ENCODE assay signal across 15 cellular contexts in the genomic region with DNA sequence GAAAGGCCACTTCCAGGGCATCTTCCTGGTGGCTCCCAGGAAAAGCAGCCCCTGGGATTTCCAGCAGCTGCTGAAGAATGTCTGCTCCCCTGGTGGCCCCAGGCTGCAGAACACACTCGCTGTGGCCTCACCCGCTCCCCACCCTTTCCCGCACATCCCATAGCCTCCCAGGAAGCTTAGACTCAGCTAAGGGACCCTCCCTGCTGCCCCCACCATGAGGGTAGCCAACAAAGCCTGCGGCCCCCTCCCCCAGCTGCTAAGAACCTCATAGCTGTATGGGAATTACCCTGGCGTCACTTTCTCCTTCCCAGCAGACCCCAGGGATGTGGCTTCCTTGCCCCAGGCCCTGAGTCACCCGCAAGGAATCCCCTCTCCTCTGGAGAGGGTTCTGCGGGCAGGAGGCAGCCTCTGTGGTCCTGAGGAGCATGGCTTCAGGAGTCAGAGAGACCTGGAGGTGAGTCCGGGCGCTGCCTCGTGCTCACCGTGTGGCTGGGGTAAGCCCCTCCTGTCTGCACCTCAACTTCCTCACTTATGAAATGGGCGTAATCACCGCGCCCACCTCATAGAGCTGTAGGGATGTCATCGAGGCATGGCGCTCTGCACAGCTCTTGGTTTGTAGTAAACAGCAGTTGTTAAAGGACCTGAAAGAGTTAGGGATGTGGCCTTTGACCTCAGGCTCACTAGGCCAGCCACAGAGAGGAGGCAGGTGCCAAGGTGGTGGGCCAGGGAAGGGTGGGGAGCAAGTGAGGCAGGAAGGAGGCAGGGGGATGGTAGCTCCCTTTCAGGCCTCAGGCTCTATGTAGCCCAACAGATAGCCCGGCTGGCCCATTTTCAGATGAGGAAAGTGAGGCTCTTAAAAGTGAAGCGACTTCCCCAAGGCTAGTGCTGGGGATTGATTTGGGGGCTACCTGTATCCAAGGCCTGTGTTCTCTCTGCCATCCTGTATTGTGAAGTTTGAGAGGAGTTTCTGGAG.
DNase-seq lines count a peak whose midpoint lies in the region; ATAC-seq and TF ChIP-seq lines count a peak whose summit lies in the region.
"Had no signal": no experiment of that assay in that cellular context is flagged by ENCODE, and none has a peak within 500 bp of the region (broad histone marks: within the 10 kb centered on the region; RNA-seq: fewer than 3 reads in every experiment).

No MANE protein-coding gene starts in this region.

- DNase-seq in HT1080 (ENCODE audit: low read depth) (peak; percentile 61), chondrocyte (ENCODE audit: low spot score) (no peak), mesendoderm (peak; percentile 87)
- DNase-seq in stimulated activated naive CD4-positive, alpha-beta T cell treated with Interleukin-2 at 50 U/mL for 16 hours (lab: John Stamatoyannopoulos, UW) = no peak
- DNase-seq: activated CD4-positive, alpha-beta T cell treated with anti-CD3 and anti-CD28 coated beads, Interleukin-2, amount 10 ng/mL, durations not matched to agents 7 days and 5 days; activated effector memory CD4-positive, alpha-beta T cell treated with Interleukin-2 at 50 U/mL for 16 hours; central memory CD4-positive, alpha-beta T cell; HFFc6; NCI-H2029 treated with DMSO at 0.1 percent for 48 hours had no signal

- H3K27me3 Mint-ChIP-seq in chondrocyte (ENCODE audit: low read depth) = no peaks in the 10 kb centered on the region

- no peak overlapping the region for H3K4me2 ChIP-seq in mesendoderm (ENCODE audit: low read length)
- H3K4me2 ChIP-seq: BLaER1, KMS-11 had no signal

- H3K27ac Mint-ChIP-seq in chondrocyte (ENCODE audit: unreplicated experiment) = peak overlapping the region; percentile 89
- H3K27ac Mint-ChIP-seq: activated CD4-positive, alpha-beta T cell treated with anti-CD3 and anti-CD28 coated beads, Interleukin-2, amount 10 ng/mL, durations not matched to agents 7 days and 5 days; HFFc6 had no signal

- no peak overlapping the region for H2AFZ ChIP-seq in ACC112 (ENCODE audit: low read length, unreplicated experiment)

- no peak overlapping the region for H3K4me3 ChIP-seq in ACC112 (ENCODE audit: low read depth, low read length)
- no peak overlapping the region for H3K4me3 ChIP-seq in mesendoderm (ENCODE audit: low read length)
- H3K4me3 ChIP-seq: BLaER1 had no signal

- H3K23ac ChIP-seq in mesendoderm (ENCODE audit: low read length) = no peak overlapping the region

- ATAC-seq in HG03159 (IDR thresholded peaks at IDR 0.05; ENCODE audit: unreplicated experiment) (no peak), HG03097 (IDR thresholded peaks at IDR 0.05; ENCODE audit: low FRiP score, unreplicated experiment) (no peak), GM21526 (IDR thresholded peaks at IDR 0.05; ENCODE audit: low FRiP score, unreplicated experiment) (no peak)

- H2BK5ac ChIP-seq in mesendoderm (ENCODE audit: low read length) = no peak overlapping the region

- no peak overlapping the region for H2BK120ac ChIP-seq in mesendoderm (ENCODE audit: low read depth, low read length)

- no peak overlapping the region for H2BK15ac ChIP-seq in mesendoderm (replicated peaks; ENCODE audit: low read depth)

- no peak overlapping the region for H3K18ac ChIP-seq in mesendoderm (ENCODE audit: low read length)

- H4K8ac ChIP-seq in mesendoderm (ENCODE audit: low read depth, low read length) = no peak overlapping the region

- no peak overlapping the region for H3K4ac ChIP-seq in mesendoderm (ENCODE audit: low read depth, low read length)

- H3K9me3 Mint-ChIP-seq in chondrocyte (ENCODE audit: low read depth) = peaks cover 4% of the 10 kb centered on the region
- H3K9me3 Mint-ChIP-seq: activated CD4-positive, alpha-beta T cell treated with anti-CD3 and anti-CD28 coated beads, Interleukin-2, amount 10 ng/mL, durations not matched to agents 7 days and 5 days; HFFc6 had no signal

- H3K4me1 Mint-ChIP-seq in chondrocyte (ENCODE audit: low read depth) = peaks cover 33% of the 10 kb centered on the region

- WGBS in mesendoderm (ENCODE audit: extremely low coverage, insufficient coverage, low lambda C conversion rate) = no CpG with 5 or more reads among the region's 18 CpGs

- H3K79me1 ChIP-seq in mesendoderm (ENCODE audit: low read length) = no peaks in the 10 kb centered on the region

- no peak overlapping the region for H4K5ac ChIP-seq in mesendoderm (ENCODE audit: low read length)

- H3K36me3 ChIP-seq in ACC112 (ENCODE audit: insufficient read depth, low read length) = no peaks in the 10 kb centered on the region
- no peaks in the 10 kb centered on the region for H3K36me3 ChIP-seq in mesendoderm (ENCODE audit: control insufficient read depth, insufficient read depth, low read length)
- H3K36me3 ChIP-seq: BLaER1 had no signal

- H3K27ac ChIP-seq in ACC112 (ENCODE audit: low read depth, low read length) = peak overlapping the region; percentile 38; the same call in 1 of the 2 replicates
- H3K27ac ChIP-seq in mesendoderm (ENCODE audit: low read depth, low read length) = no peak overlapping the region
- H3K27ac ChIP-seq: BLaER1, KMS-11 had no signal

- no peak overlapping the region for H3K4me3 Mint-ChIP-seq in chondrocyte (ENCODE audit: unreplicated experiment)
- H3K4me3 Mint-ChIP-seq: activated CD4-positive, alpha-beta T cell treated with anti-CD3 and anti-CD28 coated beads, Interleukin-2, amount 10 ng/mL, durations not matched to agents 7 days and 5 days; HFFc6 had no signal

- peaks cover 27% of the 10 kb centered on the region for H3K4me1 ChIP-seq in ACC112 (ENCODE audit: control insufficient read depth, insufficient read depth, low read length, unreplicated experiment)
- no peaks in the 10 kb centered on the region for H3K4me1 ChIP-seq in mesendoderm (ENCODE audit: control insufficient read depth, low read depth, low read length)

- H3K9ac ChIP-seq in mesendoderm (ENCODE audit: low read length) = no peak overlapping the region
- H3K9ac ChIP-seq: BLaER1, KMS-11 had no signal

- no peak overlapping the region for H3K56ac ChIP-seq in mesendoderm (ENCODE audit: low read length)

- H2AK5ac ChIP-seq in mesendoderm (ENCODE audit: low read length) = no peak overlapping the region

- TF ChIP-seq CTCF in chondrocyte (IDR thresholded peaks at IDR 0.05) = no peak

- H3K36me3 Mint-ChIP-seq in chondrocyte (ENCODE audit: low read depth) = no peaks in the 10 kb centered on the region

- no peaks in the 10 kb centered on the region for H3K79me2 ChIP-seq in ACC112 (ENCODE audit: control insufficient read depth, insufficient read depth, low read length, unreplicated experiment)
- no peaks in the 10 kb centered on the region for H3K79me2 ChIP-seq in mesendoderm (ENCODE audit: control insufficient read depth, insufficient read depth, low read length)

- H3K27me3 ChIP-seq in ACC112 (ENCODE audit: insufficient read depth, low read length) = no peaks in the 10 kb centered on the region
- H3K27me3 ChIP-seq in mesendoderm (ENCODE audit: insufficient read depth, low read length, poor library complexity) = no peaks in the 10 kb centered on the region

Comparison
In these comparisons a context has a peak if more than half of its experiments do, and no peak if none do; other contexts are left out.
1. DNase-seq: peak in HT1080 (single experiment) and mesendoderm (single experiment); none in chondrocyte (single experiment) and stimulated activated naive CD4-positive, alpha-beta T cell treated with Interleukin-2 at 50 U/mL for 16 hours (single experiment).